Comparison of ENCODE assay signal across 20 cellular contexts in the genomic region with DNA sequence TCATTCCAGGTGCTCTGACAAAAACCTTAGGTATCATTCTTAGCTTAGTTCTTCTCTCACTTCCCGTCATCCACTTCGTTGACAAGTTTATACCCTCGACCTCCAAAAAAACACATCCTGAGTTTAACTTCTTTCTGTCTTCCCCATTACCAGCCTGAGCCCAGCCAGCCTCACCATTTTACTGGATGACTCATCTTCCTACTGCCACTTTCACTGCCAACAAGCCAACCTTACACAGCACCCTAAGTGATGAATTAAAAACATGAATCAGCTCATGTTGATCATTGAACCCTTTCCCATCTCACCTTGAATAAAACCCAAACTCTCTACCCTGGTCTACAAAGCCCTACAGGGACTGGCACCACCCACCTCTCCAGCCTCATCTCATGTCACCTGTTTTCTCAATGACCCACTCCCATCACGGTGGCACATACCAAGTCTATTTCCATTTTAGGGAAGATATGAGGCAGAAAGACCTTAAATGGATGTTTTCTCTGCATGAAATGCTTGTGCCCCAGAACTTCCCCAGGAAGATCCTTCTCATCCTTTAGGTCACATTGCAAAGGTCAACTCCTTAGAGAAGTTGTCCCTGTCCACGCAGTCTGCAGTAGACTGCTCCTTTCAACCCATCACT. TPM values are rescaled to one million over a fixed set of nuclear protein-coding genes. Genes with fewer than 3 reads are reported as not detected.
DNase-seq lines count a peak whose midpoint lies in the region; ATAC-seq, FAIRE-seq and TF ChIP-seq lines count a peak whose summit lies in the region.
"Had no signal": no experiment of that assay in that cellular context is flagged by ENCODE, and none has a peak within 500 bp of the region (broad histone marks: within the 10 kb centered on the region; RNA-seq: fewer than 3 reads in every experiment).

No MANE protein-coding gene starts in this region.

- H3K4me1 Mint-ChIP-seq in MCF 10A (ENCODE audit: insufficient read depth, unreplicated experiment) (peaks cover 9% of the 10 kb centered on the region), neural progenitor cell (peaks cover 8% of the 10 kb centered on the region)

- POLR2A ChIA-PET in MCF 10A (lab: Yijun Ruan, JAX): no interaction called here
- POLR2A ChIA-PET in GM12878 (lab: Charles Lee): no interaction called here

- H3K36me3 Mint-ChIP-seq in MCF 10A (ENCODE audit: insufficient read depth, unreplicated experiment) (no peaks in the 10 kb centered on the region), neural progenitor cell (no peaks in the 10 kb centered on the region)
- H3K36me3 Mint-ChIP-seq: naive B cell had no signal

- H3K9me3 ChIP-seq in breast epithelium (no peaks in the 10 kb centered on the region), GM12878 (replicated peaks; ENCODE audit: control insufficient read depth, insufficient read depth, low read length) (no peaks in the 10 kb centered on the region), thoracic aorta (no peaks in the 10 kb centered on the region), neural progenitor cell (ENCODE audit: low read depth) (no peaks in the 10 kb centered on the region)
- H3K9me3 ChIP-seq: adrenal gland had no signal

- H3K27ac Mint-ChIP-seq in MCF 10A (ENCODE audit: low read depth, unreplicated experiment) (no peak overlapping the region), neural progenitor cell (no peak overlapping the region)
- H3K27ac Mint-ChIP-seq: H9 had no signal

- no peaks in the 10 kb centered on the region for H3K36me3 ChIP-seq in breast epithelium
- H3K36me3 ChIP-seq in GM12878 (ENCODE audit: control insufficient read depth in 2 of 2, insufficient read depth in 2 of 2, low read length in 1 of 2): no peaks in the 10 kb centered on the region
- H3K36me3 ChIP-seq in thoracic aorta: no peaks in the 10 kb centered on the region
- no peaks in the 10 kb centered on the region for H3K36me3 ChIP-seq in neural progenitor cell
- H3K36me3 ChIP-seq: adrenal gland had no signal

- in situ Hi-C loops in GM12878 (cut with MboI): no loop called here

- H3K4me1 ChIP-seq in breast epithelium (no peaks in the 10 kb centered on the region), GM12878 (ENCODE audit: control insufficient read depth, insufficient read depth, low read length) (no peaks in the 10 kb centered on the region), thoracic aorta (ENCODE audit: control insufficient read depth in 1 of 2, low read depth in 2 of 2) (peaks cover 0 to 3% of the 10 kb centered on the region in 2 donors), neural progenitor cell (no peaks in the 10 kb centered on the region)

- BruUV-seq in MCF 10A (replicated peaks; lab: Mats Ljungman, UMichigan) (no TSS peak), GM12878 (replicated peaks; lab: Mats Ljungman, UMichigan) (no TSS peak)

- H3K27me3 Mint-ChIP-seq in MCF 10A (ENCODE audit: insufficient read depth, unreplicated experiment) (no peaks in the 10 kb centered on the region), neural progenitor cell (ENCODE audit: insufficient read depth, low read depth) (peaks cover 3% of the 10 kb centered on the region)
- H3K27me3 Mint-ChIP-seq: naive B cell had no signal

- H3K9ac ChIP-seq in GM12878 (ENCODE audit: control insufficient read depth, insufficient read depth, low read length) (no peak overlapping the region), neural progenitor cell (no peak overlapping the region)

- intact Hi-C loops in MCF 10A (cut with micrococcal nuclease): no loop called here
- intact Hi-C loops in breast epithelium (cut with DNase I; ENCODE audit: low total_unique reads): no loop called here
- intact Hi-C loops in GM12878 (cut with micrococcal nuclease; ENCODE audit: unreplicated experiment): no loop called here

- DNase-seq in MCF 10A (ENCODE audit: unreplicated experiment) (peak; percentile 49), breast epithelium (ENCODE audit: low spot score in 2 of 2) (no peak), MV-4-11 (lab: John Stamatoyannopoulos, UW) (peak; percentile 45), GM12878 (ENCODE audit: low read depth, low spot score) (no peak), thoracic aorta (ENCODE audit: low spot score) (no peak), neural progenitor cell (ENCODE audit: low spot score) (no peak), DMS 273 (lab: John Stamatoyannopoulos, UW; ENCODE audit: unreplicated experiment) (no peak), NCI-H1048 (lab: John Stamatoyannopoulos, UW) (no peak)
- DNase-seq: activated CD4-positive, alpha-beta T cell treated with anti-CD3 and anti-CD28 coated beads for 4 hours; activated T-cell treated with anti-CD3 and anti-CD28 coated beads, Interleukin-2, amount 50 U/mL, for 48 hours; adrenal gland; Calu3; H9; head of caudate nucleus; KBM-7; naive B cell; NCI-H226; stimulated activated CD4-positive, alpha-beta T cell treated with anti-CD3 and anti-CD28 coated beads, Interleukin-4, amount 100 ng/mL, for 1 hour had no signal

- H3K4me3 Mint-ChIP-seq in MCF 10A (ENCODE audit: unreplicated experiment) (no peak overlapping the region), neural progenitor cell (no peak overlapping the region)
- H3K4me3 Mint-ChIP-seq: H9 had no signal

- SMC1A ChIA-PET in GM12878 (lab: Charles Lee; ENCODE audit: uncharacterized antibody, unreplicated experiment): no interaction called here

- no peaks in the 10 kb centered on the region for H3K27me3 ChIP-seq in breast epithelium
- peaks cover 0 to 2% of the 10 kb centered on the region in 2 experiments; a peak in 3 of 4 replicates for H3K27me3 ChIP-seq in GM12878 (replicated peaks in 1 of 2; ENCODE audit: control insufficient read depth in 2 of 2, insufficient read depth in 2 of 2, low read length in 1 of 2)
- no peaks in the 10 kb centered on the region for H3K27me3 ChIP-seq in thoracic aorta (replicated peaks; ENCODE audit: insufficient read depth)
- H3K27me3 ChIP-seq in neural progenitor cell: no peaks in the 10 kb centered on the region
- H3K27me3 ChIP-seq: adrenal gland had no signal

- H3K27ac ChIP-seq in breast epithelium: no peak overlapping the region
- H3K27ac ChIP-seq in GM12878 (ENCODE audit: control insufficient read depth, insufficient read depth): no peak overlapping the region
- H3K27ac ChIP-seq in thoracic aorta: no peak overlapping the region
- H3K27ac ChIP-seq in neural progenitor cell: no peak overlapping the region
- H3K27ac ChIP-seq: adrenal gland, skin epidermis had no signal

- H3K4me2 ChIP-seq in GM12878 (ENCODE audit: control insufficient read depth, insufficient read depth) (no peak overlapping the region), neural progenitor cell (no peak overlapping the region)

- peaks cover 10% of the 10 kb centered on the region for H3F3A ChIP-seq in neural progenitor cell (ENCODE audit: low read depth)

- no peak for FAIRE-seq in GM12878 (lab: Jason Lieb, UNC)

- WGBS in GM12878 (ENCODE audit: insufficient coverage, insufficient replicate concordance, low lambda C conversion rate, missing lambda C conversion rate): 27% methylated on average over 5 of the region's 5 CpGs

- RAD21 ChIA-PET in GM12878 (lab: Charles Lee; ENCODE audit: unreplicated experiment): no interaction called here

- H3K9me3 Mint-ChIP-seq in MCF 10A (ENCODE audit: unreplicated experiment) (no peaks in the 10 kb centered on the region), neural progenitor cell (no peaks in the 10 kb centered on the region)

- no peak for TF ChIP-seq POLR2A in breast epithelium (IDR thresholded peaks at IDR 0.05)
- TF ChIP-seq POLR2A in GM12878 (IDR thresholded peaks at IDR 0.05; ENCODE audit: low read depth, low read length): no peak

- H3K4me3 ChIP-seq in breast epithelium (no peak overlapping the region), GM12878 (no peak overlapping the region), thoracic aorta (no peak overlapping the region), neural progenitor cell (no peak overlapping the region)
- H3K4me3 ChIP-seq: adrenal gland, lung, skin epidermis had no signal

- H3K79me2 ChIP-seq in GM12878 (ENCODE audit: control insufficient read depth, insufficient read depth, low read length) (no peaks in the 10 kb centered on the region), neural progenitor cell (ENCODE audit: low read depth) (no peaks in the 10 kb centered on the region)

- no peak for TF ChIP-seq EP300 in GM12878 (IDR thresholded peaks at IDR 0.05; ENCODE audit: borderline replicate concordance in 1 of 2, control insufficient read depth in 1 of 2, low read depth in 2 of 2, low read length in 2 of 2)

- H4K20me1 ChIP-seq in GM12878 (ENCODE audit: control insufficient read depth, insufficient read depth) (no peaks in the 10 kb centered on the region), neural progenitor cell (ENCODE audit: low read depth) (no peaks in the 10 kb centered on the region)

- TF ChIP-seq CTCF in MCF 10A (IDR thresholded peaks at IDR 0.05; ENCODE audit: unreplicated experiment) (no peak), breast epithelium (IDR thresholded peaks at IDR 0.05) (no peak), GM12878 (IDR thresholded peaks at IDR 0.05 in 2 of 3, conservative IDR thresholded peaks at IDR 0.05 in 1 of 3; ENCODE audit: control insufficient read depth in 2 of 3, extremely low read depth in 1 of 3, insufficient read depth in 1 of 3, low read depth in 3 of 3, low read length in 3 of 3) (no peak), thoracic aorta (IDR thresholded peaks at IDR 0.05) (no peak), neural progenitor cell (IDR thresholded peaks at IDR 0.05) (no peak)

- H2AFZ ChIP-seq in GM12878 (ENCODE audit: control insufficient read depth, low read depth, low read length) (no peak overlapping the region), neural progenitor cell (replicated peaks) (no peak overlapping the region)

- no peak for TF ChIP-seq RAD21 in GM12878 (IDR thresholded peaks at IDR 0.05; ENCODE audit: insufficient read depth, low read depth, low read length)

- CTCF ChIA-PET in MCF 10A (lab: Yijun Ruan, JAX) (interaction anchor here (0.7 to 1.0 kb wide), 3 partner anchors 9 to 1837 kb away, joined by 3 to 5 read pairs (median 5); a partner anchor contains a TSS), GM12878 (lab: Yijun Ruan, JAX) (interaction anchor here (0.7 kb wide), 1 partner anchor 9 kb away, joined by 3 read pairs; no protein-coding TSS in a partner anchor)

- ATAC-seq in GM12878 (peak; percentile 64), thoracic aorta (ENCODE audit: insufficient number of reproducible peaks, low FRiP score, low read depth) (peak; percentile 52)

RNA-seq across cellular contexts. Expression of a gene that starts 9.9 kb away (rescaled TPM):
- 10.0 and 10.8 TPM in 2 replicates for total RNA-seq in MCF 10A (2022)
- 10 to 100 TPM; 10.5 to 28.8 (median 13.2) TPM for total RNA-seq in breast epithelium
- 88.0 and 95.1 TPM in 2 replicates for total RNA-seq in GM12878 (2013; cell fraction: nucleolus; rRNA removed)
- 1.6 and 2.1 TPM in 2 replicates for total RNA-seq in GM12878 (2014; rRNA removed)
- total RNA-seq in GM12878 (2014; rRNA removed; fragmentation: Illumina TruSeq; extraction: Trizol): 2.1 and 2.7 TPM in 2 replicates
- 2.2 and 2.4 TPM in 2 replicates for total RNA-seq in GM12878 (2021)
- 6.3 TPM for polyA plus RNA-seq in GM12878 (2011; ENCODE audit: low read depth)
- 43.3 and 58.0 TPM in 2 replicates for polyA plus RNA-seq in GM12878 (2011; rRNA removed)
- 25.8 and 30.4 TPM in 2 replicates for polyA plus RNA-seq in GM12878 (2011; cell fraction: cytosol; rRNA removed)
- polyA plus RNA-seq in GM12878 (2011; cell fraction: nucleus; rRNA removed): 23.1 and 29.5 TPM in 2 replicates
- polyA plus RNA-seq in GM12878 (2012): 2.6 and 4.9 TPM in 2 replicates
- polyA plus RNA-seq in GM12878 (2014; fragmentation: Illumina TruSeq; extraction: Trizol): 2.4 and 3.8 TPM in 2 replicates
- polyA plus RNA-seq in GM12878 (2014; fragmentation: Nextera tagmentation; extraction: Ambion mirVana): 1 to 10 TPM; 3.6 to 3.7 TPM
- 1.4 and 1.8 TPM in 2 replicates for polyA plus RNA-seq in GM12878 (2014; rRNA removed)
- 1 to 10 TPM in 1 of 2 experiments, under 1 TPM in 1; 0.74 to 1.7 TPM for polyA plus RNA-seq in GM12878 (2016; fragmentation: Nextera tagmentation; extraction: Ambion mirVana)
- 38.6 and 38.8 TPM in 2 replicates for polyA minus RNA-seq in GM12878 (2011; rRNA and poly(A)+ RNA removed)
- polyA minus RNA-seq in GM12878 (2011; cell fraction: cytosol; rRNA and poly(A)+ RNA removed): 14.5 and 17.2 TPM in 2 replicates
- 27.8 and 36.4 TPM in 2 replicates for polyA minus RNA-seq in GM12878 (2011; cell fraction: nucleus; rRNA and poly(A)+ RNA removed)
- total RNA-seq in thoracic aorta: 10 to 100 TPM; 24.2 to 30.8 TPM
- total RNA-seq in neural progenitor cell (ENCODE audit: low replicate concordance): 33.3 and 33.9 TPM in 2 replicates

Comparison
In these comparisons a context has a peak if more than half of its experiments do, and no peak if none do; other contexts are left out.
1. DNase-seq: peak in MCF 10A (single experiment) and MV-4-11 (single experiment); none in breast epithelium (0 of 2), GM12878 (single experiment), thoracic aorta (single experiment), neural progenitor cell (single experiment), DMS 273 (single experiment) and NCI-H1048 (single experiment).